Comparison of ENCODE assay signal across 19 cellular contexts in the genomic region with DNA sequence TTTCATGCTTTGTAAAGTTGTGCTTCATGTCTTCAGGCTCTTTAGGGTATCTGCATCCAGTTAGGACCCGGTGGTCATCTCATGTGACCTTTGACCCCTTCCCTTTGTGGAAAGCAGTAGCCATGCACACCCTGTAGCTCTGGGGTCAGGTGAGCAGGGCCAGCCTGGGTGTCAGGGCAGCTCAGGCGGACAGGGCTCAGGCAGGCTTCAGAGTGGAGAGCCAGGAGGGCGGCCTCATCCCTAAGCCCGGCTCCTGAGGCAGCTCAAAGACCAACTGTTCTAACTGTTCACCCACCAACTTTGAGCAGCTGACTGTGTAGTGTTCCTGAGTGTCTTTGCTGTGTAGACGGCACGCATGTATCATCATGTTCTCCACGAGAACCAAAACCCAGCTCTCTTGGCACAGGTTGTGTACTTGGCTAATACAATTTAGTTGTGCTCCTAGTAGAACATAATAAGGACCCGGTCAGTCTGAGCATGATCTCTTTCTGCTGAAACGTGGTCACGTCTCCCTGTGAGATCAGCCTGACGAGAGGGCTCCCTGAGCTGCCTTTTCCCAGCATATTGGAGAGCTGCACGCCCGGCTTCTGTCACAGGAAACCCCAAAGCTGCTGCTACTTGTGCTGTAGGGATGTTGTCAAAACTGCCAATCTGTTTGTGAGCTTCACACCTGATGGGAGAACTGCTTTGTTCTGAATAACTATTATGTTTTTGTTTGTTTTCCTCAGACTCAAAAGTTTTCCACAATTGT. TPM values are rescaled to one million over a fixed set of nuclear protein-coding genes. Genes with fewer than 3 reads are reported as not detected.
DNase-seq lines count a peak whose midpoint lies in the region; ATAC-seq, FAIRE-seq and TF ChIP-seq lines count a peak whose summit lies in the region.
"Had no signal": no experiment of that assay in that cellular context is flagged by ENCODE, and none has a peak within 500 bp of the region (broad histone marks: within the 10 kb centered on the region; RNA-seq: fewer than 3 reads in every experiment).

No MANE protein-coding gene starts in this region.

- no peaks in the 10 kb centered on the region for H3K9me3 ChIP-seq in left ventricle myocardium inferior (replicated peaks)
- H3K9me3 ChIP-seq in right lobe of liver: no peaks in the 10 kb centered on the region
- H3K9me3 ChIP-seq in aorta (ENCODE audit: control insufficient read depth, low read length): no peaks in the 10 kb centered on the region
- H3K9me3 ChIP-seq: A549, breast epithelium, SJSA1 had no signal

- H3K36me3 ChIP-seq in left ventricle myocardium inferior: no peaks in the 10 kb centered on the region
- no peaks in the 10 kb centered on the region for H3K36me3 ChIP-seq in right lobe of liver
- H3K36me3 ChIP-seq in aorta (ENCODE audit: control insufficient read depth in 1 of 2, insufficient read depth in 2 of 2, low read length in 1 of 2): no peaks in the 10 kb centered on the region
- H3K36me3 ChIP-seq: breast epithelium, SJSA1 had no signal

- TF ChIP-seq CTCF in left ventricle myocardium inferior (IDR thresholded peaks at IDR 0.05; ENCODE audit: borderline replicate concordance) (no peak), right lobe of liver (IDR thresholded peaks at IDR 0.05) (no peak)

- H3K27me3 ChIP-seq in left ventricle myocardium inferior (ENCODE audit: low read depth) (no peaks in the 10 kb centered on the region), right lobe of liver (no peaks in the 10 kb centered on the region), aorta (ENCODE audit: control insufficient read depth in 1 of 2, insufficient read depth in 2 of 2, low read length in 1 of 2) (no peaks in the 10 kb centered on the region)
- H3K27me3 ChIP-seq: breast epithelium, SJSA1 had no signal

- TF ChIP-seq POLR2A in right lobe of liver (IDR thresholded peaks at IDR 0.05): no peak

- ATAC-seq in left ventricle myocardium superior: no peak
- peak; percentile 72 to 87 (median 83) for ATAC-seq in right lobe of liver
- peak; percentile 36 for ATAC-seq in aorta (ENCODE audit: low FRiP score)
- ATAC-seq in GM19351 (IDR thresholded peaks at IDR 0.05; ENCODE audit: unreplicated experiment): no peak
- ATAC-seq: stimulated activated naive CD8-positive, alpha-beta T cell treated with anti-CD3 and anti-CD28 coated beads, Interleukin-15, Interleukin-2, amounts not matched to agents 100 U/mL and 50 U/mL, for 24 hours had no signal

- WGBS in right lobe of liver (ENCODE audit: insufficient coverage, low coverage, low lambda C conversion rate, missing lambda C conversion rate): 35% methylated on average over 7 of the region's 13 CpGs
- 36 to 38% methylated on average over 13 of the region's 13 CpGs for WGBS in aorta, 2 donors

- H3K4me3 ChIP-seq in left ventricle myocardium inferior: no peak overlapping the region
- H3K4me3 ChIP-seq in right lobe of liver: no peak overlapping the region
- no peak overlapping the region for H3K4me3 ChIP-seq in aorta (ENCODE audit: low read length in 2 of 2)
- H3K4me3 ChIP-seq: A549, breast epithelium, SJSA1 had no signal

- H3K4me1 ChIP-seq in left ventricle myocardium inferior: peaks cover 49% of the 10 kb centered on the region
- H3K4me1 ChIP-seq in right lobe of liver: peaks cover 0 to 9% (median under 1%) of the 10 kb centered on the region in 4 donors
- H3K4me1 ChIP-seq in aorta (ENCODE audit: control insufficient read depth in 1 of 2, insufficient read depth in 2 of 2, low read length in 2 of 2): peaks cover 0 to 2% of the 10 kb centered on the region in 2 donors
- H3K4me1 ChIP-seq: breast epithelium had no signal

- H3K27ac ChIP-seq in left ventricle myocardium inferior (replicated peaks) (peak overlapping the region; percentile 42), right lobe of liver (peak overlapping the region in 1 of 3 donors; percentile 29), aorta (ENCODE audit: low read depth in 1 of 2, low read length in 2 of 2) (no peak overlapping the region)
- H3K27ac ChIP-seq: A549, C4-2B, SJSA1 had no signal

- DNase-seq in left ventricle myocardium inferior (no peak), left ventricle myocardium superior (no peak), cerebellar cortex (ENCODE audit: low spot score) (peak; percentile 29), right lobe of liver (peak in 2 of 3 donors; percentile 35 to 60), aorta (no peak), frontal cortex (ENCODE audit: low spot score in 2 of 2) (no peak), DMS153 treated with DMSO at 0.1 percent for 48 hours (lab: John Stamatoyannopoulos, UW; ENCODE audit: unreplicated experiment) (no peak)
- DNase-seq: activated naive CD8-positive, alpha-beta T cell treated with anti-CD3 and anti-CD28 coated beads, Interleukin-2, amount 10 ng/mL, durations not matched to agents 7 days and 5 days; DMS79; effector CD4-positive, alpha-beta T cell; NCI-H1436; NCI-H446; stimulated activated naive CD8-positive, alpha-beta T cell treated with anti-CD3 and anti-CD28 coated beads, Interleukin-15, Interleukin-2, amounts not matched to agents 100 U/mL and 50 U/mL, for 24 hours; trophoblast cell had no signal

- FAIRE-seq in frontal cortex (lab: Jason Lieb, UNC): no peak
- FAIRE-seq: A549 had no signal

- intact Hi-C loops in left ventricle myocardium inferior (cut with micrococcal nuclease): no loop called here
- intact Hi-C loops in left ventricle myocardium superior (cut with micrococcal nuclease): no loop called here
- intact Hi-C loops in right lobe of liver (cut with DNase I): no loop called here
- intact Hi-C loops in aorta (cut with DNase I): no loop called here

RNA-seq across cellular contexts. Expression of a gene that starts 30.0 kb away (rescaled TPM):
- 7.1 TPM for total RNA-seq in left ventricle myocardium inferior
- total RNA-seq in left ventricle myocardium superior: 9.6 TPM
- total RNA-seq in right lobe of liver: 10 to 100 TPM in 4 of 6 experiments, 1 to 10 TPM in 2; 5.9 to 18.6 (median 10.6) TPM
- total RNA-seq in aorta: 10 to 100 TPM; 14.4 to 15.4 TPM
- 100 to 1,000 TPM in 1 of 2 donors, 10 to 100 TPM in 1; 12.4 to 100 TPM for polyA plus RNA-seq in aorta
- total RNA-seq in frontal cortex: 13.9 TPM

Comparison
In these comparisons a context has a peak if more than half of its experiments do, and no peak if none do; other contexts are left out.
1. DNase-seq: peak in cerebellar cortex (single experiment) and right lobe of liver (2 of 3); none in left ventricle myocardium inferior (single experiment), left ventricle myocardium superior (single experiment), aorta (0 of 2), frontal cortex (0 of 2) and DMS153 treated with DMSO at 0.1 percent for 48 hours (single experiment).
2. ATAC-seq: peak in right lobe of liver (4 of 4) and aorta (single experiment); none in left ventricle myocardium superior (single experiment) and GM19351 (single experiment).